ENCODE assay signal across 17 cellular contexts in genomic region chr2:102773149-102773706, GRCh38. TPM values are rescaled to one million over a fixed set of nuclear protein-coding genes. Genes with fewer than 3 reads are reported as not detected.
DNase-seq lines count a peak whose midpoint lies in the region; ATAC-seq and TF ChIP-seq lines count a peak whose summit lies in the region.
"Had no signal": no experiment of that assay in that cellular context is flagged by ENCODE, and none has a peak within 500 bp of the region (broad histone marks: within the 10 kb centered on the region; RNA-seq: fewer than 3 reads in every experiment).

No MANE protein-coding gene starts in this region.

- peaks cover 17% of the 10 kb centered on the region for H3K4me1 Mint-ChIP-seq in nephron progenitor cell
- H3K4me1 Mint-ChIP-seq: CD14-positive monocyte; CD4-positive, alpha-beta memory T cell had no signal

- no peaks in the 10 kb centered on the region for H3K9me3 Mint-ChIP-seq in nephron progenitor cell
- H3K9me3 Mint-ChIP-seq: CD4-positive, alpha-beta memory T cell; H9 had no signal

- H3K4me1 ChIP-seq in heart left ventricle (peaks cover 0 to 26% (median 5%) of the 10 kb centered on the region in 12 donors), right cardiac atrium (ENCODE audit: control insufficient read depth, insufficient read depth, low read length) (peaks cover 4% of the 10 kb centered on the region), skeletal muscle tissue (ENCODE audit: control insufficient read depth in 3 of 3, insufficient read depth in 3 of 3, low read length in 3 of 3) (peaks cover 42 to 48% (median 45%) of the 10 kb centered on the region in 3 donors)
- H3K4me1 ChIP-seq: BLaER1 had no signal

- H3K4me3 ChIP-seq in heart left ventricle (no peak overlapping the region), right cardiac atrium (ENCODE audit: low read length) (no peak overlapping the region), skeletal muscle tissue (ENCODE audit: low read length in 3 of 3) (peak overlapping the region in 2 of 3 donors; percentile 24 to 29), MG63 (no peak overlapping the region)
- H3K4me3 ChIP-seq: BLaER1 had no signal

- H3K27ac Mint-ChIP-seq in nephron progenitor cell, result peak overlapping the region; percentile 9
- H3K27ac Mint-ChIP-seq: CD14-positive monocyte, H9 had no signal

- DNase-seq in heart left ventricle, result no peak
- no peak for DNase-seq in cardiac septum (ENCODE audit: low spot score)
- DNase-seq in right cardiac atrium, result no peak
- no peak for DNase-seq in nephron progenitor cell
- no peak for DNase-seq in stimulated activated CD4-positive, alpha-beta T cell treated with anti-CD3 and anti-CD28 coated beads, Interleukin-2, amount 100 ng/mL, for 24 hours
- DNase-seq in NCI-H2171 treated with DMSO at 0.1 percent for 48 hours (lab: John Stamatoyannopoulos, UW), result no peak
- no peak for DNase-seq in MG63
- DNase-seq: 8988T; CD4-positive, alpha-beta memory T cell; DMS153; DMS79; GDM1; H9 had no signal

- no peaks in the 10 kb centered on the region for H3K27me3 ChIP-seq in heart left ventricle
- no peaks in the 10 kb centered on the region for H3K27me3 ChIP-seq in right cardiac atrium (ENCODE audit: control insufficient read depth, insufficient read depth)
- no peaks in the 10 kb centered on the region for H3K27me3 ChIP-seq in skeletal muscle tissue (ENCODE audit: control insufficient read depth in 3 of 3, insufficient read depth in 3 of 3, low read length in 3 of 3)
- no peaks in the 10 kb centered on the region for H3K27me3 ChIP-seq in MG63
- H3K27me3 ChIP-seq: BLaER1 had no signal

- H3K27me3 Mint-ChIP-seq in nephron progenitor cell (ENCODE audit: low read depth, poor library complexity), result no peaks in the 10 kb centered on the region
- H3K27me3 Mint-ChIP-seq: CD4-positive, alpha-beta memory T cell had no signal

- intact Hi-C loops in heart left ventricle (cut with DNase I) (no loop called here), cardiac septum (cut with DNase I) (no loop called here), right cardiac atrium (cut with DNase I) (no loop called here)

- H3K9ac ChIP-seq in skeletal muscle tissue (ENCODE audit: low read depth in 1 of 3, low read length in 3 of 3), result peak overlapping the region in 1 of 3 donors; percentile 39
- H3K9ac ChIP-seq: BLaER1 had no signal

- H3K27ac ChIP-seq in heart left ventricle (peak overlapping the region in 3 of 12 donors; percentile 4 to 23 (median 13)), right cardiac atrium (ENCODE audit: low read length) (peak overlapping the region; percentile 51), skeletal muscle tissue (ENCODE audit: low read depth, low read length) (peak overlapping the region; percentile 75)
- H3K27ac ChIP-seq: BLaER1 had no signal

- peaks cover 62% of the 10 kb centered on the region for H3K36me3 Mint-ChIP-seq in nephron progenitor cell (ENCODE audit: low read depth)

- H3K9me3 ChIP-seq in heart left ventricle (no peaks in the 10 kb centered on the region), right cardiac atrium (ENCODE audit: control insufficient read depth, low read length) (no peaks in the 10 kb centered on the region), skeletal muscle tissue (ENCODE audit: control insufficient read depth in 3 of 3, low read length in 3 of 3) (no peaks in the 10 kb centered on the region), MG63 (no peaks in the 10 kb centered on the region)
- H3K9me3 ChIP-seq: BLaER1 had no signal

- TF ChIP-seq CTCF in heart left ventricle (IDR thresholded peaks at IDR 0.05), result no peak
- no peak for TF ChIP-seq CTCF in nephron progenitor cell (IDR thresholded peaks at IDR 0.05)

- ATAC-seq in heart left ventricle (peak in 3 of 4 donors; percentile 27 to 48 (median 42)), right cardiac atrium (peak; percentile 26 to 34)
- ATAC-seq: HepG2 had no signal

- 64 to 81% (median 67%) methylated on average over 5 of the region's 5 CpGs for WGBS in heart left ventricle, 4 donors
- WGBS in right cardiac atrium, result 73% methylated on average over 5 of the region's 5 CpGs

- no peak overlapping the region for H3K4me3 Mint-ChIP-seq in nephron progenitor cell
- H3K4me3 Mint-ChIP-seq: CD14-positive monocyte; CD4-positive, alpha-beta memory T cell; H9 had no signal

- H3K36me3 ChIP-seq in heart left ventricle (peaks cover 0 to 15% (median 0%) of the 10 kb centered on the region in 9 donors), skeletal muscle tissue (ENCODE audit: control insufficient read depth in 3 of 3, insufficient read depth in 3 of 3, low read length in 3 of 3) (peaks cover 0 to 5% (median 0%) of the 10 kb centered on the region in 3 donors), MG63 (no peaks in the 10 kb centered on the region)

- TF ChIP-seq POLR2A in heart left ventricle (IDR thresholded peaks at IDR 0.05), result no peak

RNA-seq across cellular contexts. Expression of gene TMEM182, which starts 11.4 kb away (rescaled TPM):
- 100 to 1,000 TPM in 7 of 9 donors, 10 to 100 TPM in 2; 68.7 to 179 (median 149) TPM for total RNA-seq in heart left ventricle
- polyA plus RNA-seq in heart left ventricle, result 10 to 100 TPM in 1 of 2 donors, 1 to 10 TPM in 1; 7.5 to 42.1 TPM
- 135 TPM for total RNA-seq in cardiac septum
- 100 to 1,000 TPM; 106 to 206 (median 182) TPM for total RNA-seq in right cardiac atrium
- polyA plus RNA-seq in right cardiac atrium, result 92.7 TPM
- 152 TPM for total RNA-seq in skeletal muscle tissue
- 2.2 and 5.2 TPM in 2 replicates for total RNA-seq in MG63 (2014; rRNA removed; shearing (Covaris generic); ENCODE audit: low replicate concordance)

Comparison
In these comparisons a context has a peak if more than half of its experiments do, and no peak if none do; other contexts are left out.
1. H3K4me3 ChIP-seq: peak in skeletal muscle tissue (2 of 3); none in heart left ventricle (0 of 12), right cardiac atrium (single experiment) and MG63 (single experiment).
2. RNA of gene TMEM182, which starts 11.4 kb away (total RNA-seq): 106 to 206 TPM in right cardiac atrium, 152 TPM in skeletal muscle tissue (single experiment), 68.7 to 179 TPM in heart left ventricle and 135 TPM in cardiac septum (single experiment); 2.2 to 5.2 TPM in MG63; every median in the first group is over 10 times any median in the second.